In the genomic region with DNA sequence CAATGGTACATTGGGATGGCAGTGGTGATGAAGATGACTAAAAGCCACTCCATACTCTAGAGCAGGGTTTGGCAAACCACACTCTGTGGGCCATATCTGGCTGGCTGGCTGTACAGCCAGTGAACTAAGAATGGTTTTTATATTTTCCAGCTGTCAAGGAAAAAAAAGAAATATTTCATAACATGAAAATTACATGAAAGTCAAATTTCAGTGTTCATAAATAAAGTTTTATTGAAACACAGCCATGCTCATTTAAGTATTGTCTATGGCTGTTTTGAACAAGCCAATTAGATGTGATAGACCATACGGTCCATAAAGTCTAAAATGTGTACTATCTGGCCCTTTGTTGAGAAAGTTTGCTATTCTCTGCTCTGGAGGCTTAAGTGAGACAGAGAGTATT, we compare ENCODE assay signal across 1 cellular context.
TF ChIP-seq lines count a peak whose summit lies in the region.

No MANE protein-coding gene starts in this region.

TF ChIP-seq in endothelial cell of umbilical vein, 7 proteins besides CTCF, POLR2A, EP300 and RAD21 (continued from another document):
- TF ChIP-seq JUN (IDR thresholded peaks at IDR 0.05; ENCODE audit: borderline replicate concordance, insufficient read depth, insufficient read length, low read depth) = no peak
